ENCODE assay signal across 8 cellular contexts in the genomic region with DNA sequence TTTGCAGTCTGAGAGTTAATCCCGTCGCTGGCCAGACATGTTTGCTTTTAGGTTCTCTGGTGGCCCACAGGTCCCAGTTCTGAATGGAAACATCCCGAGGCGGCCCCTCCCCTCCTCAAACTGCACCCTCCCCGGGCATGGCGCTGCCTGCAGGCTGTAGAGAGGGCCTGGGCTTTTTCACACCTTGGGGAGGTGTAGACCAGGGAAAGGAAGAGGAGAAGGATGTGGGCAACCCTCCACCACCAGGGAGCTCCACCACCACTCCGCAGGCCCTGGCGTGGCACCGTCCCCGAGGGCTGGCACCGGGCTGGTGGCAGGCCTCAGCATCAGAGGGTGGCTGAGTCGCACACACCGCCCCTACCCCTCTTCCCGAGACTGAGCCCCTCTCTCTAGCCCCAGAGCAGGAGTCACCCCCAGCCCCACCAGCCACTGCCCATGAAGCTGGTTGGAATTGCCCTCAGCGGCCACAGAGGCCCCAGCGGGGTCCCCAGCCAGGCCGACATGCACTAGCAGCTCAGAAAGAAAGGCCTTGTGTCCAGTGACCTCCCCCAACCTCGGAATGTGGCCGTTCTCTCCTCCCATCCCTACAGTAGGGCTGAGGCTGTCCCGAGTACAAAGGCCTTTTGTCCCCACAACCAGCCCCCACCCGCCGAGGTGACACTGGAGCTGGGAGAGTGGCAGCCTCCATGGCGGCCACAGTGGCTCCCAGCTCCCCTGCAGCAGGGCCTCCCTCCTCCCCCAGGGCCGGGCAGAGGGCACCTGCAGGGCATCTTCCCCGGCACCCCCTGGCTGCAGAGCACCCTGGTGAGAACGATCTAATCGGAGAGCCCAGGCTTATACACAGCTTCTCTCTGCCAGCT. TPM values are rescaled to one million over a fixed set of nuclear protein-coding genes. Genes with fewer than 3 reads are reported as not detected.
DNase-seq lines count a peak whose midpoint lies in the region; ATAC-seq and TF ChIP-seq lines count a peak whose summit lies in the region.

No MANE protein-coding gene starts in this region.

- DNase-seq in Caki2 (ENCODE audit: low read depth) (peak; percentile 67), NCI-H146 treated with DMSO at 0.1 percent for 48 hours (lab: John Stamatoyannopoulos, UW; ENCODE audit: unreplicated experiment) (peak; percentile 35), iPS-NIHi7 (ENCODE audit: extremely low spot score) (peak; percentile 62), glutamatergic neuron (no peak), NCI-H2196 treated with DMSO at 0.1 percent for 48 hours (lab: John Stamatoyannopoulos, UW; ENCODE audit: unreplicated experiment) (no peak), SW 1271 (lab: John Stamatoyannopoulos, UW) (no peak)
- DNase-seq in activated naive CD8-positive, alpha-beta T cell treated with anti-CD3 and anti-CD28 coated beads, Interleukin-2, amount 50 U/mL, for 24 hours, result peak; percentile 56
- peak; percentile 34 to 44 for DNase-seq in stimulated activated CD4-positive, alpha-beta T cell treated with anti-CD3 and anti-CD28 coated beads, Interleukin-4, amount 100 ng/mL, for 4 hours

- peaks cover 11% of the 10 kb centered on the region for H3K27me3 Mint-ChIP-seq in activated naive CD8-positive, alpha-beta T cell treated with anti-CD3 and anti-CD28 coated beads, Interleukin-2, amount 50 U/mL, for 24 hours
- peaks cover 7% of the 10 kb centered on the region for H3K27me3 Mint-ChIP-seq in glutamatergic neuron (ENCODE audit: unreplicated experiment)

- no peak overlapping the region for H3K27ac Mint-ChIP-seq in activated naive CD8-positive, alpha-beta T cell treated with anti-CD3 and anti-CD28 coated beads, Interleukin-2, amount 50 U/mL, for 24 hours
- no peak overlapping the region for H3K27ac Mint-ChIP-seq in glutamatergic neuron (ENCODE audit: unreplicated experiment)

- no peak overlapping the region for H3K4me3 Mint-ChIP-seq in activated naive CD8-positive, alpha-beta T cell treated with anti-CD3 and anti-CD28 coated beads, Interleukin-2, amount 50 U/mL, for 24 hours
- no peak overlapping the region for H3K4me3 Mint-ChIP-seq in glutamatergic neuron (ENCODE audit: unreplicated experiment)

- in situ Hi-C loops in Caki2 (cut with HindIII; ENCODE audit: low pct_unique_long_range_greater_than_20kb, low sequenced_read_pairs), result no loop called here

- H3K36me3 Mint-ChIP-seq in activated naive CD8-positive, alpha-beta T cell treated with anti-CD3 and anti-CD28 coated beads, Interleukin-2, amount 50 U/mL, for 24 hours (ENCODE audit: low read depth), result no peaks in the 10 kb centered on the region
- H3K36me3 Mint-ChIP-seq in glutamatergic neuron (ENCODE audit: unreplicated experiment), result peaks cover 12% of the 10 kb centered on the region

- peaks cover 25% of the 10 kb centered on the region for H3K4me1 Mint-ChIP-seq in activated naive CD8-positive, alpha-beta T cell treated with anti-CD3 and anti-CD28 coated beads, Interleukin-2, amount 50 U/mL, for 24 hours
- peaks cover 6% of the 10 kb centered on the region for H3K4me1 Mint-ChIP-seq in glutamatergic neuron (ENCODE audit: low read depth, unreplicated experiment)

- no peak for TF ChIP-seq CTCF in glutamatergic neuron (IDR thresholded peaks at IDR 0.05; ENCODE audit: partially characterized antibody, unreplicated experiment)

- peak; percentile 91 for ATAC-seq in activated naive CD8-positive, alpha-beta T cell treated with anti-CD3 and anti-CD28 coated beads, Interleukin-2, amount 50 U/mL, for 24 hours

- no peaks in the 10 kb centered on the region for H3K9me3 Mint-ChIP-seq in activated naive CD8-positive, alpha-beta T cell treated with anti-CD3 and anti-CD28 coated beads, Interleukin-2, amount 50 U/mL, for 24 hours
- peaks cover 5% of the 10 kb centered on the region for H3K9me3 Mint-ChIP-seq in glutamatergic neuron (ENCODE audit: unreplicated experiment)

RNA-seq across cellular contexts. Expression of a gene that starts 23.5 kb away (rescaled TPM):
- total RNA-seq in Caki2 (2014; rRNA removed; shearing (Covaris generic); ENCODE audit: low replicate concordance), result 21.6 and 40.7 TPM in 2 replicates
- 11.8 TPM for total RNA-seq in glutamatergic neuron (ENCODE audit: unreplicated experiment)

RNA-seq across cellular contexts. Expression of a gene that starts 58.1 kb away (rescaled TPM):
- 2.2 and 4.2 TPM in 2 replicates for total RNA-seq in Caki2 (2014; rRNA removed; shearing (Covaris generic); ENCODE audit: low replicate concordance)
- 45.1 TPM for total RNA-seq in glutamatergic neuron (ENCODE audit: unreplicated experiment)

Comparison
In these comparisons a context has a peak if more than half of its experiments do, and no peak if none do; other contexts are left out.
1. DNase-seq: peak in Caki2 (single experiment), NCI-H146 treated with DMSO at 0.1 percent for 48 hours (single experiment), activated naive CD8-positive, alpha-beta T cell treated with anti-CD3 and anti-CD28 coated beads, Interleukin-2, amount 50 U/mL, for 24 hours (single experiment), iPS-NIHi7 (single experiment) and stimulated activated CD4-positive, alpha-beta T cell treated with anti-CD3 and anti-CD28 coated beads, Interleukin-4, amount 100 ng/mL, for 4 hours (2 of 2); none in glutamatergic neuron (single experiment), NCI-H2196 treated with DMSO at 0.1 percent for 48 hours (single experiment) and SW 1271 (0 of 2).